Comparison of ENCODE assay signal across 9 cellular contexts in genomic region chr15:66865622-66866611, GRCh38.
DNase-seq lines count a peak whose midpoint lies in the region; ATAC-seq, FAIRE-seq and TF ChIP-seq lines count a peak whose summit lies in the region.
"Had no signal": no experiment of that assay in that cellular context is flagged by ENCODE, and none has a peak within 500 bp of the region (broad histone marks: within the 10 kb centered on the region; RNA-seq: fewer than 3 reads in every experiment).

No MANE protein-coding gene starts in this region.

- H3K27ac Mint-ChIP-seq in T-helper 2 cell treated with Interferon-gamma antibody and Interleukin-4, amounts not matched to agents 5 μg/mL and 100 μg/mL, for 36 hours: no peak overlapping the region

- no peak overlapping the region for H3K27ac ChIP-seq in left ventricle myocardium inferior (replicated peaks)
- H3K27ac ChIP-seq: VCaP had no signal

- H3K4me1 ChIP-seq in left ventricle myocardium inferior: peaks cover 29% of the 10 kb centered on the region

- H3K9me3 ChIP-seq in left ventricle myocardium inferior (replicated peaks): peaks cover 4% of the 10 kb centered on the region

- H3K4me1 Mint-ChIP-seq in T-helper 2 cell treated with Interferon-gamma antibody and Interleukin-4, amounts not matched to agents 5 μg/mL and 100 μg/mL, for 36 hours (ENCODE audit: low read depth): peaks cover 17% of the 10 kb centered on the region

- DNase-seq in GM10248 (ENCODE audit: extremely low spot score) (peak; percentile 77), NOMO-1 (lab: John Stamatoyannopoulos, UW; ENCODE audit: unreplicated experiment in 2 of 2) (peak; percentile 93 to 97), left ventricle myocardium inferior (peak; percentile 44), D721Med (ENCODE audit: insufficient read length, low spot score) (no peak), dedifferentiated amniotic fluid mesenchymal stem cell (ENCODE audit: extremely low spot score) (no peak)
- DNase-seq in T-helper 2 cell treated with Interferon-gamma antibody and Interleukin-4, amounts not matched to agents 5 μg/mL and 100 μg/mL, for 36 hours (ENCODE audit: low spot score): no peak
- DNase-seq in activated naive CD4-positive, alpha-beta T cell (lab: John Stamatoyannopoulos, UW): no peak

- TF ChIP-seq CTCF in GM10248 (IDR thresholded peaks at IDR 0.05; ENCODE audit: control extremely low read depth, extremely low read depth, low read depth, missing control alignments): no peak
- no peak for TF ChIP-seq CTCF in left ventricle myocardium inferior (IDR thresholded peaks at IDR 0.05; ENCODE audit: borderline replicate concordance)
- no peak for TF ChIP-seq CTCF in D721Med (IDR thresholded peaks at IDR 0.05; ENCODE audit: insufficient read depth, missing control alignments)

- no peak for FAIRE-seq in D721Med (lab: Jason Lieb, UNC)

- H3K27me3 Mint-ChIP-seq in T-helper 2 cell treated with Interferon-gamma antibody and Interleukin-4, amounts not matched to agents 5 μg/mL and 100 μg/mL, for 36 hours (ENCODE audit: low read depth): peaks cover 19% of the 10 kb centered on the region

- CTCF ChIA-PET in GM10248 (lab: Yijun Ruan, JAX): interaction anchor here (1.9 kb wide), 1 partner anchor 262 kb away, joined by 6 read pairs; no protein-coding TSS in a partner anchor

- ATAC-seq in GM21723 (IDR thresholded peaks at IDR 0.05; ENCODE audit: unreplicated experiment): peak; percentile 76

- intact Hi-C loops in left ventricle myocardium inferior (cut with micrococcal nuclease): no loop called here

- no peak overlapping the region for H3K4me3 Mint-ChIP-seq in T-helper 2 cell treated with Interferon-gamma antibody and Interleukin-4, amounts not matched to agents 5 μg/mL and 100 μg/mL, for 36 hours

- H3K4me3 ChIP-seq in left ventricle myocardium inferior: no peak overlapping the region

- POLR2A ChIA-PET in GM10248 (lab: Yijun Ruan, JAX): interaction anchor here (0.6 kb wide), 1 partner anchor 160 kb away, joined by 4 read pairs; no protein-coding TSS in a partner anchor

- H3K36me3 ChIP-seq in left ventricle myocardium inferior: no peaks in the 10 kb centered on the region

- H3K36me3 Mint-ChIP-seq in T-helper 2 cell treated with Interferon-gamma antibody and Interleukin-4, amounts not matched to agents 5 μg/mL and 100 μg/mL, for 36 hours (ENCODE audit: low read depth): no peaks in the 10 kb centered on the region

- no peaks in the 10 kb centered on the region for H3K9me3 Mint-ChIP-seq in T-helper 2 cell treated with Interferon-gamma antibody and Interleukin-4, amounts not matched to agents 5 μg/mL and 100 μg/mL, for 36 hours

- no peaks in the 10 kb centered on the region for H3K27me3 ChIP-seq in left ventricle myocardium inferior (ENCODE audit: low read depth)

Comparison
In these comparisons a context has a peak if more than half of its experiments do, and no peak if none do; other contexts are left out.
1. DNase-seq: peak in GM10248 (single experiment), NOMO-1 (2 of 2) and left ventricle myocardium inferior (single experiment); none in D721Med (single experiment), T-helper 2 cell treated with Interferon-gamma antibody and Interleukin-4, amounts not matched to agents 5 μg/mL and 100 μg/mL, for 36 hours (single experiment), dedifferentiated amniotic fluid mesenchymal stem cell (single experiment) and activated naive CD4-positive, alpha-beta T cell (0 of 4).